24 cellular contexts compared by ENCODE assay signal in genomic region chr2:55957142-55957541, GRCh38. TPM values are rescaled to one million over a fixed set of nuclear protein-coding genes. Genes with fewer than 3 reads are reported as not detected.
"Had no signal": no experiment of that assay in that cellular context is flagged by ENCODE, and none has a peak within 500 bp of the region (broad histone marks: within the 10 kb centered on the region; RNA-seq: fewer than 3 reads in every experiment).

No MANE protein-coding gene starts in this region.

- H3K4me1 ChIP-seq: gastrocnemius medialis, left lung, prostate gland, right lobe of liver, testis had no signal

- H3K27me3 ChIP-seq: breast epithelium, esophagus squamous epithelium, gastrocnemius medialis, left lung, right lobe of liver, testis had no signal

- H3K36me3 Mint-ChIP-seq: activated naive CD8-positive, alpha-beta T cell treated with anti-CD3 and anti-CD28 coated beads for 36 hours; naive B cell; stimulated activated effector memory CD8-positive, alpha-beta T cell treated with anti-CD3 and anti-CD28 coated beads, Interleukin-12 subunit alpha, Interleukin-12 subunit beta, amount 100 ng/mL, for 72 hours had no signal

- H3K9me3 ChIP-seq: breast epithelium, esophagus squamous epithelium, gastrocnemius medialis, left lung, mucosa of descending colon, prostate gland, right lobe of liver, testis had no signal

- ATAC-seq: activated CD8-positive, alpha-beta T cell treated with anti-CD3 and anti-CD28 coated beads for 36 hours; activated T-helper 17 cell treated with anti-CD3 and anti-CD28 coated beads, Interleukin-2, amount 50 U/mL, for 72 hours; gastrocnemius medialis; left lung; mucosa of descending colon; right lobe of liver; stimulated activated effector memory CD8-positive, alpha-beta T cell treated with anti-CD3 and anti-CD28 coated beads, Interleukin-12 subunit alpha, Interleukin-12 subunit beta, amount 100 ng/mL, for 72 hours had no signal

- H3K27me3 Mint-ChIP-seq: activated CD4-positive, alpha-beta T cell treated with anti-CD3 and anti-CD28 coated beads, Interleukin-2, amount 10 ng/mL, durations not matched to agents 24 days and 14 days; activated CD8-positive, alpha-beta T cell treated with anti-CD3 and anti-CD28 coated beads for 36 hours; activated naive CD8-positive, alpha-beta T cell treated with anti-CD3 and anti-CD28 coated beads for 36 hours had no signal

- H3K4me3 ChIP-seq: breast epithelium, gastrocnemius medialis, left lung, mucosa of descending colon, prostate gland, right lobe of liver, testis had no signal

- H3K9me3 Mint-ChIP-seq: activated CD4-positive, alpha-beta T cell treated with anti-CD3 and anti-CD28 coated beads, Interleukin-2, amount 10 ng/mL, durations not matched to agents 24 days and 14 days; activated CD8-positive, alpha-beta T cell treated with anti-CD3 and anti-CD28 coated beads for 36 hours; activated naive CD8-positive, alpha-beta T cell treated with anti-CD3 and anti-CD28 coated beads for 36 hours; activated T-helper 17 cell treated with anti-CD3 and anti-CD28 coated beads, Interleukin-2, amount 50 U/mL, for 72 hours; dendritic cell treated with granulocyte-macrophage colony-stimulating factor and Interleukin-4, amounts not matched to agents 40 ng/mL and 50 ng/mL, for 4 days; naive B cell; neural crest cell; stimulated activated effector memory CD8-positive, alpha-beta T cell treated with anti-CD3 and anti-CD28 coated beads, Interleukin-12 subunit alpha, Interleukin-12 subunit beta, amount 100 ng/mL, for 72 hours had no signal

- H3K4me1 Mint-ChIP-seq: activated CD4-positive, alpha-beta T cell treated with anti-CD3 and anti-CD28 coated beads, Interleukin-2, amount 10 ng/mL, durations not matched to agents 24 days and 14 days; activated naive CD8-positive, alpha-beta T cell treated with anti-CD3 and anti-CD28 coated beads for 36 hours; activated T-helper 17 cell treated with anti-CD3 and anti-CD28 coated beads, Interleukin-2, amount 50 U/mL, for 72 hours; naive B cell; neural crest cell; stimulated activated effector memory CD8-positive, alpha-beta T cell treated with anti-CD3 and anti-CD28 coated beads, Interleukin-12 subunit alpha, Interleukin-12 subunit beta, amount 100 ng/mL, for 72 hours had no signal

- H3K4me3 Mint-ChIP-seq: activated CD4-positive, alpha-beta T cell treated with anti-CD3 and anti-CD28 coated beads, Interleukin-2, amount 10 ng/mL, durations not matched to agents 24 days and 14 days; activated CD8-positive, alpha-beta T cell treated with anti-CD3 and anti-CD28 coated beads for 36 hours; activated naive CD8-positive, alpha-beta T cell treated with anti-CD3 and anti-CD28 coated beads for 36 hours; activated T-helper 17 cell treated with anti-CD3 and anti-CD28 coated beads, Interleukin-2, amount 50 U/mL, for 72 hours; dendritic cell treated with granulocyte-macrophage colony-stimulating factor and Interleukin-4, amounts not matched to agents 40 ng/mL and 50 ng/mL, for 4 days; naive B cell; neural crest cell; stimulated activated effector memory CD8-positive, alpha-beta T cell treated with anti-CD3 and anti-CD28 coated beads, Interleukin-12 subunit alpha, Interleukin-12 subunit beta, amount 100 ng/mL, for 72 hours had no signal

- H3K27ac ChIP-seq: gastrocnemius medialis, prostate gland, right lobe of liver, testis had no signal

- H3K27ac Mint-ChIP-seq: activated CD4-positive, alpha-beta T cell treated with anti-CD3 and anti-CD28 coated beads, Interleukin-2, amount 10 ng/mL, durations not matched to agents 24 days and 14 days; activated CD8-positive, alpha-beta T cell treated with anti-CD3 and anti-CD28 coated beads for 36 hours; activated naive CD8-positive, alpha-beta T cell treated with anti-CD3 and anti-CD28 coated beads for 36 hours; activated T-helper 17 cell treated with anti-CD3 and anti-CD28 coated beads, Interleukin-2, amount 50 U/mL, for 72 hours; dendritic cell treated with granulocyte-macrophage colony-stimulating factor and Interleukin-4, amounts not matched to agents 40 ng/mL and 50 ng/mL, for 4 days; naive B cell; stimulated activated effector memory CD8-positive, alpha-beta T cell treated with anti-CD3 and anti-CD28 coated beads, Interleukin-12 subunit alpha, Interleukin-12 subunit beta, amount 100 ng/mL, for 72 hours had no signal

- DNase-seq: activated CD4-positive, alpha-beta T cell treated with anti-CD3 and anti-CD28 coated beads, Interleukin-2, amount 10 ng/mL, durations not matched to agents 24 days and 14 days; activated CD8-positive, alpha-beta T cell treated with anti-CD3 and anti-CD28 coated beads for 36 hours; activated naive CD4-positive, alpha-beta T cell; activated naive CD8-positive, alpha-beta T cell treated with anti-CD3 and anti-CD28 coated beads for 36 hours; activated T-cell treated with anti-CD3 and anti-CD28 coated beads, Interleukin-2, amount 50 U/mL, for 1 hour; amygdala; effector memory CD4-positive, alpha-beta T cell; esophagus squamous epithelium; gastrocnemius medialis; left lung; mesenchymal stem cell; mucosa of descending colon; naive B cell; right lobe of liver; stimulated activated CD4-positive, alpha-beta T cell treated with anti-CD3 and anti-CD28 coated beads, Interleukin-4, amount 100 ng/mL, for 24 hours; T-helper 1 cell; T-helper 9 cell; testis had no signal

- H3K36me3 ChIP-seq: breast epithelium, esophagus squamous epithelium, gastrocnemius medialis, left lung, prostate gland, right lobe of liver had no signal

RNA-seq across cellular contexts. Expression of gene EFEMP1, which starts 33.6 kb away (rescaled TPM):
- total RNA-seq: activated CD4-positive, alpha-beta T cell treated with anti-CD3 and anti-CD28 coated beads, Interleukin-2, amount 10 ng/mL, durations not matched to agents 24 days and 14 days; activated CD8-positive, alpha-beta T cell treated with anti-CD3 and anti-CD28 coated beads for 36 hours; activated naive CD8-positive, alpha-beta T cell treated with anti-CD3 and anti-CD28 coated beads for 36 hours; activated T-helper 17 cell treated with anti-CD3 and anti-CD28 coated beads, Interleukin-2, amount 50 U/mL, for 72 hours had no signal
